8 cellular contexts compared by ENCODE assay signal in genomic region chr10:113854019-113854756, GRCh38. TPM values are rescaled to one million over a fixed set of nuclear protein-coding genes. Genes with fewer than 3 reads are reported as not detected.
A peak's percentile ranks its signal among the peaks of the same experiment; 100 is the strongest.
DNase-seq lines count a peak whose midpoint lies in the region; ATAC-seq and TF ChIP-seq lines count a peak whose summit lies in the region.

Gene DCLRE1A, minus strand, starts transcription at chr10:113854082. Its CDS starts 900 bp downstream, at chr10:113853182.
Gene NHLRC2, plus strand, starts transcription at chr10:113854661. Its CDS starts 212 bp downstream, at chr10:113854873.

- H3K4me1 ChIP-seq in DND-41 (ENCODE audit: insufficient read depth, low read length), result peaks cover 74% of the 10 kb centered on the region
- H3K4me1 ChIP-seq in SK-N-SH (ENCODE audit: control insufficient read depth in 1 of 2, insufficient read depth in 2 of 2, low read depth in 1 of 2, low read length in 1 of 2), result peaks cover 12 to 22% of the 10 kb centered on the region in 2 experiments; a peak in 3 of 4 replicates

- H3F3A ChIP-seq in SK-N-SH (replicated peaks; ENCODE audit: insufficient read depth), result peaks cover 6% of the 10 kb centered on the region

- peak within 1 kb of the TSS; percentile 71 for H3K4me2 ChIP-seq in DND-41 (ENCODE audit: insufficient read depth, low read length)
- peak within 1 kb of the TSS; percentile 81 for H3K4me2 ChIP-seq in SK-N-SH

- no peaks in the 10 kb centered on the region for H3K27me3 ChIP-seq in DND-41 (ENCODE audit: insufficient read depth, low read length, poor library complexity)
- H3K27me3 ChIP-seq in MG63, result no peaks in the 10 kb centered on the region
- no peaks in the 10 kb centered on the region for H3K27me3 ChIP-seq in SK-N-SH (ENCODE audit: insufficient read depth)

- H3K9ac ChIP-seq in DND-41 (ENCODE audit: low read depth, low read length) (peak within 1 kb of the TSS; percentile 97), SK-N-SH (peak within 1 kb of the TSS; percentile 92)

- H2AFZ ChIP-seq in DND-41 (ENCODE audit: low read depth, low read length) (peak within 1 kb of the TSS; percentile 98), SK-N-SH (ENCODE audit: low read depth) (peak within 1 kb of the TSS; percentile 98)

- no peaks in the 10 kb centered on the region for H4K20me1 ChIP-seq in DND-41 (ENCODE audit: insufficient read depth, low read length)
- H4K20me1 ChIP-seq in SK-N-SH (ENCODE audit: insufficient read depth), result no peaks in the 10 kb centered on the region

- H3K36me3 ChIP-seq in DND-41 (ENCODE audit: insufficient read depth, low read length) (peaks cover 15% of the 10 kb centered on the region), MG63 (peaks cover 15% of the 10 kb centered on the region), SK-N-SH (replicated peaks in 1 of 2; ENCODE audit: control insufficient read depth in 1 of 2, insufficient read depth in 2 of 2, low read length in 1 of 2) (peaks cover 8 to 12% of the 10 kb centered on the region in 2 experiments)

- TF ChIP-seq EP300 in SK-N-SH (IDR thresholded peaks at IDR 0.05; ENCODE audit: borderline replicate concordance in 1 of 2, low read depth in 1 of 2, low read length in 1 of 2), result peak; percentile 32 to 89; a peak in 2 of 4 replicates

- peaks cover 47% of the 10 kb centered on the region for H3K79me2 ChIP-seq in DND-41 (ENCODE audit: insufficient read depth, low read length)
- peaks cover 40% of the 10 kb centered on the region for H3K79me2 ChIP-seq in SK-N-SH (ENCODE audit: insufficient read depth)

- TF ChIP-seq RAD21 in SK-N-SH (IDR thresholded peaks at IDR 0.05; ENCODE audit: low read length), result no peak

- H3K9me3 ChIP-seq in DND-41 (ENCODE audit: insufficient read depth, low read length, severe bottlenecking), result no peaks in the 10 kb centered on the region
- H3K9me3 ChIP-seq in MG63, result no peaks in the 10 kb centered on the region
- no peaks in the 10 kb centered on the region for H3K9me3 ChIP-seq in SK-N-SH

- no peaks in the 10 kb centered on the region for H3K9me2 ChIP-seq in SK-N-SH

- peak within 1 kb of the TSS; percentile 87 to 94 for H3K4me3 ChIP-seq in DND-41 (ENCODE audit: low read depth in 1 of 2, low read length in 2 of 2)
- H3K4me3 ChIP-seq in MG63, result peak within 1 kb of the TSS; percentile 85
- peak within 1 kb of the TSS; percentile 73 to 95 for H3K4me3 ChIP-seq in SK-N-SH (ENCODE audit: low read depth in 2 of 2, low read length in 1 of 2)

- peak; percentile 78 for ATAC-seq in DND-41 (ENCODE audit: insufficient read depth, low read depth)

- H3K27ac ChIP-seq in DND-41 (ENCODE audit: low read length) (peak within 1 kb of the TSS; percentile 99), SK-N-SH (ENCODE audit: low read depth in 2 of 2, low read length in 1 of 2) (peak within 1 kb of the TSS; percentile 80 to 96), temporal lobe (ENCODE audit: low read depth, low read length) (peak within 1 kb of the TSS; percentile 63)

- TF ChIP-seq CTCF in DND-41 (IDR thresholded peaks at IDR 0.05; ENCODE audit: borderline replicate concordance, extremely low read depth, low read length, poor library complexity, severe bottlenecking), result no peak
- no peak for TF ChIP-seq CTCF in SK-N-SH (IDR thresholded peaks at IDR 0.05)

- peak; percentile 87 for DNase-seq in DND-41
- peak; percentile 71 for DNase-seq in H4 (ENCODE audit: low spot score)
- DNase-seq in MG63, result peak; percentile 80
- peak; percentile 82 for DNase-seq in SK-N-SH
- peak; percentile 66 for DNase-seq in activated naive CD4-positive, alpha-beta T cell treated with anti-CD3 and anti-CD28 coated beads, Interleukin-2, amount 50 U/mL, for 16 hours
- peak; percentile 85 for DNase-seq in globus pallidus (ENCODE audit: low spot score)
- DNase-seq in occipital lobe (lab: John Stamatoyannopoulos, UW), result peak; percentile 70

- 2% methylated on average over 33 of the region's 39 CpGs for WGBS in SK-N-SH (ENCODE audit: low lambda C conversion rate)

- POLR2A ChIA-PET in SK-N-SH (lab: Yijun Ruan, JAX), result no interaction called here

- CTCF ChIA-PET in SK-N-SH (lab: Yijun Ruan, JAX), result interaction anchor here (1.2 kb wide), 1 partner anchor 13 kb away, joined by 3 read pairs; no protein-coding TSS in a partner anchor

TF ChIP-seq in SK-N-SH, 30 proteins besides CTCF, POLR2A, EP300 and RAD21 (continues in another document):
- TF ChIP-seq TAF1 (IDR thresholded peaks at IDR 0.05; ENCODE audit: borderline replicate concordance, low read depth, low read length) (peak; percentile 44; the same call in 1 of the 2 replicates), MXI1 (IDR thresholded peaks at IDR 0.05; ENCODE audit: low read depth, low read length) (no peak), USF2 (IDR thresholded peaks at IDR 0.05; ENCODE audit: borderline replicate concordance, low read depth, low read length) (no peak), GATA2 (CRISPR knock-in tag; IDR thresholded peaks at IDR 0.05) (peak; percentile 18; the same call in 1 of the 2 replicates), RFX5 (IDR thresholded peaks at IDR 0.05; ENCODE audit: low read length) (no peak), IRF3 (IDR thresholded peaks at IDR 0.05; ENCODE audit: low read depth, low read length) (no peak), NRF1 (IDR thresholded peaks at IDR 0.05; ENCODE audit: low read depth, low read length) (no peak), ELF1 (IDR thresholded peaks at IDR 0.05) (no peak; the same call in 1 of the 2 replicates), YY1 (IDR thresholded peaks at IDR 0.05; ENCODE audit: low read depth) (no peak), MAX (IDR thresholded peaks at IDR 0.05; ENCODE audit: low read depth) (peak; percentile 69), TEAD4 (IDR thresholded peaks at IDR 0.05; ENCODE audit: borderline replicate concordance, insufficient read depth) (no peak), ZBTB33 (IDR thresholded peaks at IDR 0.05; ENCODE audit: borderline replicate concordance, low read depth) (no peak)

RNA-seq across cellular contexts. Expression of gene DCLRE1A, which starts in this region (rescaled TPM):
- 10.2 and 14.7 TPM in 2 replicates for total RNA-seq in H4 (2014; rRNA removed; shearing (Covaris generic))
- total RNA-seq in MG63 (2014; rRNA removed; shearing (Covaris generic); ENCODE audit: low replicate concordance), result 7.4 and 10.2 TPM in 2 replicates
- 2.6 and 4.0 TPM in 2 replicates for polyA plus RNA-seq in SK-N-SH (2012; rRNA removed)
- 4.5 and 4.9 TPM in 2 replicates for polyA plus RNA-seq in SK-N-SH (2012; cell fraction: cytosol; rRNA removed)
- 1.5 and 3.1 TPM in 2 replicates for polyA plus RNA-seq in SK-N-SH (2012; cell fraction: nucleus; rRNA removed)
- 18.2 TPM for total RNA-seq in occipital lobe
- 12.5 TPM for total RNA-seq in temporal lobe

RNA-seq across cellular contexts. Expression of gene NHLRC2, which starts in this region (rescaled TPM):
- 7.6 and 10.2 TPM in 2 replicates for total RNA-seq in H4 (2014; rRNA removed; shearing (Covaris generic))
- 7.9 and 19.4 TPM in 2 replicates for total RNA-seq in MG63 (2014; rRNA removed; shearing (Covaris generic); ENCODE audit: low replicate concordance)
- polyA plus RNA-seq in SK-N-SH (2012; rRNA removed), result 2.8 and 3.4 TPM in 2 replicates
- 4.0 TPM in 2 replicates for polyA plus RNA-seq in SK-N-SH (2012; cell fraction: cytosol; rRNA removed)
- polyA plus RNA-seq in SK-N-SH (2012; cell fraction: nucleus; rRNA removed), result 4.7 and 6.9 TPM in 2 replicates
- 33.2 TPM for total RNA-seq in occipital lobe
- total RNA-seq in temporal lobe, result 20.4 TPM

Comparison
In these comparisons a context has a peak if more than half of its experiments do, and no peak if none do; other contexts are left out.
1. Peak in every context shown above with its lines: DNase-seq, ATAC-seq, H3K4me3 ChIP-seq and H3K27ac ChIP-seq.